In the genomic region with DNA sequence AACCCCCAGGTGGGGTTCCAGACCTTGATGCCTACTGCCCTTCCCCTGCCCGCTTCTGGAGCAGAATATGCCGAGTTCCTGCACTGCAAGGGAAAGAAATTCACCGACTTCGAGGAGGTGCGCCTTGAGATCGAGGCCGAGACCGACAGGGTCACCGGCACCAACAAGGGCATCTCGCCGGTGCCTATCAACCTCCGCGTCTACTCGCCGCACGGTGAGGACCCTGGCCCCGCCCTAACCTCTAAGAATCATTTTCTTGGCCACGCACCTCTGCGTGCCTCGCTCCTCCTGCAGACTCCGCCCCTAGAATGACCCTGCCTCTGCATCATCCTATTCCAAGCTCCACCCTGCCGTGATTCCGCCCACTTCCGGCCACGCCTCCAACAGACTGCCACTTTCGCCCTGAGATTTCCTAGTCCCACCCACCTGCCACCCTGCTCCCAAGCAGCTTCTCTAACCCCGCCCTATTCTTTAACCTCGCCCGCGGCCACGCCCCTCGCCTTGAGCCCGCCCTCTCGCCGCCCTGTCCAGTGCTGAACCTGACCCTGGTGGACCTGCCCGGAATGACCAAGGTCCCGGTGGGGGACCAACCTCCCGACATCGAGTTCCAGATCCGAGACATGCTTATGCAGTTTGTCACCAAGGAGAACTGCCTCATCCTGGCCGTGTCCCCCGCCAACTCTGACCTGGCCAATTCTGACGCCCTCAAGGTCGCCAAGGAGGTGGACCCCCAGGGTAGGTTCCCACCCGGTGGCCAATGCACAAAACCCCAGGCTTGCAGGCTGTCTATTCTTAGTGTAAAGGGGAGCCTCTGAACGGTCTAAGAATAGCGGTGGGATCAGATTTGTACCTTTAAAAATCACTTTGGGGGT, we compare ENCODE assay signal across 8 cellular contexts. TPM values are rescaled to one million over a fixed set of nuclear protein-coding genes. Genes with fewer than 3 reads are reported as not detected.
A peak's percentile ranks its signal among the peaks of the same experiment; 100 is the strongest.
DNase-seq lines count a peak whose midpoint lies in the region; ATAC-seq, FAIRE-seq and TF ChIP-seq lines count a peak whose summit lies in the region.

No MANE protein-coding gene starts in this region.

- H3K9me3 ChIP-seq in WERI-Rb-1 (ENCODE audit: severe bottlenecking) (no peaks in the 10 kb centered on the region), breast epithelium (no peaks in the 10 kb centered on the region), small intestine (ENCODE audit: control insufficient read depth, low read depth) (no peaks in the 10 kb centered on the region)

- FAIRE-seq in small intestine (lab: Jason Lieb, UNC): no peak

- H3K27ac ChIP-seq in WERI-Rb-1: no peak overlapping the region
- H3K27ac ChIP-seq in breast epithelium: peak overlapping the region; percentile 35 to 53
- peak overlapping the region in 1 of 2 donors; percentile 7 for H3K27ac ChIP-seq in small intestine (ENCODE audit: low read depth in 1 of 2, low read length in 1 of 2)

- peak overlapping the region; percentile 41 for H3K27ac Mint-ChIP-seq in Calu3 (ENCODE audit: unreplicated experiment)

- peak; percentile 95 for ATAC-seq in GM21576 (IDR thresholded peaks at IDR 0.05; ENCODE audit: unreplicated experiment)

- no peaks in the 10 kb centered on the region for H3K4me1 Mint-ChIP-seq in Calu3 (ENCODE audit: low read depth, unreplicated experiment)

- CTCF ChIA-PET in Calu3 (lab: Charles Lee): no interaction called here

- BruUV-seq in Calu3 (replicated peaks; lab: Mats Ljungman, UMichigan): no TSS peak

- no peak for TF ChIP-seq CTCF in Calu3 (IDR thresholded peaks at IDR 0.05; ENCODE audit: unreplicated experiment)
- TF ChIP-seq CTCF in WERI-Rb-1 (IDR thresholded peaks at IDR 0.05; ENCODE audit: low read depth, low read length): no peak
- TF ChIP-seq CTCF in breast epithelium (IDR thresholded peaks at IDR 0.05): peak in 2 of 3 donors; percentile 18 to 19

- H3K9me3 Mint-ChIP-seq in Calu3 (ENCODE audit: low read depth, unreplicated experiment): no peaks in the 10 kb centered on the region

- H3K36me3 Mint-ChIP-seq in Calu3 (ENCODE audit: insufficient read depth, unreplicated experiment): peaks cover 8% of the 10 kb centered on the region

- peak; percentile 79 for DNase-seq in Calu3
- DNase-seq in LoVo (ENCODE audit: low spot score): peak; percentile 95
- peak; percentile 89 for DNase-seq in WERI-Rb-1
- peak; percentile 95 to 96 for DNase-seq in breast epithelium (ENCODE audit: low spot score in 2 of 2)
- peak; percentile 100 for DNase-seq in iPS-NIHi7 (ENCODE audit: extremely low spot score)
- peak; percentile 99 for DNase-seq in small intestine
- DNase-seq in NCI-H446 (lab: John Stamatoyannopoulos, UW): no peak

- intact Hi-C loops in Calu3 (cut with micrococcal nuclease; ENCODE audit: unreplicated experiment): no loop called here
- intact Hi-C loops in breast epithelium (cut with DNase I; ENCODE audit: low total_unique reads): loop anchor here (5.0 kb wide), 1 partner anchor 534 kb away; no protein-coding TSS in a partner anchor

- 12 to 23% (median 13%) methylated on average over 47 of the region's 47 CpGs for WGBS in small intestine, 3 donors

- H3K36me3 ChIP-seq in WERI-Rb-1: peaks cover 76% of the 10 kb centered on the region
- H3K36me3 ChIP-seq in breast epithelium: no peaks in the 10 kb centered on the region
- peaks cover 0 to 2% of the 10 kb centered on the region in 2 donors for H3K36me3 ChIP-seq in small intestine (ENCODE audit: control insufficient read depth in 2 of 2, insufficient read depth in 2 of 2, low read length in 2 of 2)

- H3K27me3 Mint-ChIP-seq in Calu3 (ENCODE audit: unreplicated experiment): no peaks in the 10 kb centered on the region

- TF ChIP-seq POLR2A in breast epithelium (IDR thresholded peaks at IDR 0.05): no peak

- H3K4me3 Mint-ChIP-seq in Calu3 (ENCODE audit: low read depth, unreplicated experiment): peak overlapping the region; percentile 56

- H3K4me3 ChIP-seq in WERI-Rb-1 (ENCODE audit: low read depth, low read length): no peak overlapping the region
- H3K4me3 ChIP-seq in breast epithelium: peak overlapping the region; percentile 23 to 63 (median 38)
- peak overlapping the region in 1 of 2 donors; percentile 16 for H3K4me3 ChIP-seq in small intestine (ENCODE audit: low read depth in 1 of 2, low read length in 2 of 2)

- no peaks in the 10 kb centered on the region for H3K27me3 ChIP-seq in WERI-Rb-1 (ENCODE audit: insufficient read depth, low read depth, severe bottlenecking)
- H3K27me3 ChIP-seq in breast epithelium: no peaks in the 10 kb centered on the region
- no peaks in the 10 kb centered on the region for H3K27me3 ChIP-seq in small intestine (ENCODE audit: control insufficient read depth in 2 of 2, insufficient read depth in 2 of 2, low read length in 2 of 2)

- H3K4me1 ChIP-seq in breast epithelium (no peaks in the 10 kb centered on the region), small intestine (ENCODE audit: control insufficient read depth in 2 of 2, insufficient read depth in 1 of 2, low read depth in 1 of 2, low read length in 1 of 2) (no peaks in the 10 kb centered on the region)

RNA-seq across cellular contexts. Expression of a gene that starts 15.6 kb away (rescaled TPM):
- total RNA-seq in Calu3 (2022): 30.8 and 40.0 TPM in 2 replicates
- 10 to 100 TPM; 11.3 to 36.0 (median 12.5) TPM for total RNA-seq in breast epithelium
- 1 to 10 TPM in 1 of 3 donors, under 1 TPM in 2; 0.45 to 6.5 (median 0.81) TPM for polyA plus RNA-seq in small intestine

RNA-seq across cellular contexts. Expression of a gene that starts 27.4 kb away (rescaled TPM):
- total RNA-seq in Calu3 (2022) (85.8 and 93.7 TPM in 2 replicates), breast epithelium (10 to 100 TPM; 54.1 to 71.8 (median 58.4) TPM)
- 10 to 100 TPM; 44.5 to 48.6 (median 47.0) TPM for polyA plus RNA-seq in small intestine

RNA-seq across cellular contexts. Expression of a gene that starts 57.1 kb away (rescaled TPM):
- total RNA-seq in Calu3 (2022) (69.6 and 77.2 TPM in 2 replicates), breast epithelium (100 to 1,000 TPM in 1 of 3 donors, 10 to 100 TPM in 2; 87.7 to 121 (median 97.5) TPM)
- polyA plus RNA-seq in small intestine: 10 to 100 TPM; 34.9 to 49.4 (median 48.0) TPM

RNA-seq across cellular contexts. Expression of a gene that starts 57.3 kb away (rescaled TPM):
- total RNA-seq in Calu3 (2022) (9.6 and 9.7 TPM in 2 replicates), breast epithelium (10 to 100 TPM; 25.8 to 39.7 (median 31.4) TPM)
- 10 to 100 TPM; 29.3 to 38.5 (median 37.8) TPM for polyA plus RNA-seq in small intestine

RNA-seq across cellular contexts. Expression of a gene that starts 58.7 kb away (rescaled TPM):
- total RNA-seq in Calu3 (2022) (77.6 and 82.3 TPM in 2 replicates), breast epithelium (100 to 1,000 TPM; 144 to 232 (median 152) TPM)
- polyA plus RNA-seq in small intestine: 100 to 1,000 TPM in 1 of 3 donors, 10 to 100 TPM in 2; 45.4 to 111 (median 83.8) TPM

Comparison
In these comparisons a context has a peak if more than half of its experiments do, and no peak if none do; other contexts are left out.
1. DNase-seq: peak in Calu3 (single experiment), LoVo (single experiment), WERI-Rb-1 (single experiment), breast epithelium (2 of 2), iPS-NIHi7 (single experiment) and small intestine (single experiment); none in NCI-H446 (0 of 2).
2. CTCF ChIP-seq: peak in breast epithelium (2 of 3); none in Calu3 (single experiment) and WERI-Rb-1 (single experiment).